Comparison of ENCODE assay signal across 14 cellular contexts in the genomic region with DNA sequence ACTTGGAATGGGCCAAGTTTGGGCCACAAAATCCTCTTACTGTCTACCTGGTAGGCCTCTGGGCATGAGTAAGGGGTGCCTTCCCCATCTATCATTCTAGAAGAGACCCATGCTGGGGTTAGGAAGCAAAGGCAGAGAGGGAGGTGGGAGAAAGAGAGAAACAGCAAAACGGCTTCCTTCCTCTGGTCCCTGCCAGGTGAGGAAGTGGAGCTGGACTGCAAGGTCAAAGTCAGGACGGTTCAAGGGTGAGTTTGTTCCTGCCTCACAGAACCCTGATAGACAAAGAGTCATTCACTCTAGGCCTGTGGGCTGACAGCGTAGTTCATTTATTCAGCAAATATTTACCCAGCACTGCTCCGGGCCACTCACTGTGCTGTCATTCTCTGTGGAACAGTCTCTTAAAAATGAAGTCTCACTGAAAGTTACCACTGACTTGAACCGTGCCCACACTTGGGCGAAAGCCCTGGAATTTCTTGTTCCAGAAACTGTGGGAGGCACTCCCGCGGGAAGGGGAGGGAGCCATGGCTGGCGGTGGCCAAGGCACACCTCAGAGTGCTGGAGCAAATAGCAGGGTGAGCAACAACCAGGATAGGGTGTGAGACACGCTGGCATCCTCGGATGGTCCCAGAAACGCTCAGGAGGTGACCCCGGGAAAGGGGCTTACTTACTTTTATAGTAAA. TPM values are rescaled to one million over a fixed set of nuclear protein-coding genes. Genes with fewer than 3 reads are reported as not detected.
DNase-seq lines count a peak whose midpoint lies in the region; ATAC-seq and TF ChIP-seq lines count a peak whose summit lies in the region.
"Had no signal": no experiment of that assay in that cellular context is flagged by ENCODE, and none has a peak within 500 bp of the region (broad histone marks: within the 10 kb centered on the region; RNA-seq: fewer than 3 reads in every experiment).

No MANE protein-coding gene starts in this region.

- H3K4me3 ChIP-seq in right lobe of liver (no peak overlapping the region), transverse colon (no peak overlapping the region)
- H3K4me3 ChIP-seq: tibial artery had no signal

- H3K36me3 ChIP-seq in right lobe of liver (no peaks in the 10 kb centered on the region), transverse colon (no peaks in the 10 kb centered on the region)
- H3K36me3 ChIP-seq: tibial artery had no signal

- H3K9me3 ChIP-seq in right lobe of liver: no peaks in the 10 kb centered on the region
- no peaks in the 10 kb centered on the region for H3K9me3 ChIP-seq in transverse colon
- H3K9me3 ChIP-seq: tibial artery had no signal

- peaks cover 0 to 30% (median 15%) of the 10 kb centered on the region in 4 donors for H3K4me1 ChIP-seq in right lobe of liver
- H3K4me1 ChIP-seq in transverse colon: peaks cover 0 to 4% (median 2%) of the 10 kb centered on the region in 4 donors
- H3K4me1 ChIP-seq: tibial artery had no signal

- H3K27ac ChIP-seq in right lobe of liver: peak overlapping the region; percentile 72 to 91 (median 79)
- H3K27ac ChIP-seq in transverse colon: peak overlapping the region; percentile 41 to 75 (median 55)
- H3K27ac ChIP-seq: tibial artery had no signal

- in situ Hi-C loops in transverse colon (cut with MboI; ENCODE audit: low pct_ligation_motif_present in 1 of 4, low pct_unique_long_range_greater_than_20kb in 1 of 4, low sequenced_read_pairs in 3 of 4): no loop called here

- no peak for TF ChIP-seq EP300 in transverse colon (IDR thresholded peaks at IDR 0.05; ENCODE audit: low read depth)

- intact Hi-C loops in right lobe of liver (cut with DNase I): no loop called here
- intact Hi-C loops in transverse colon (cut with DNase I; ENCODE audit: low total_unique reads): no loop called here

- TF ChIP-seq POLR2A in right lobe of liver (IDR thresholded peaks at IDR 0.05) (peak; percentile 21), transverse colon (IDR thresholded peaks at IDR 0.05) (no peak)

- ATAC-seq in right lobe of liver (peak; percentile 91 to 96 (median 92)), GM18870 (IDR thresholded peaks at IDR 0.05; ENCODE audit: unreplicated experiment) (no peak)

- TF ChIP-seq CTCF in right lobe of liver (IDR thresholded peaks at IDR 0.05): no peak
- TF ChIP-seq CTCF in transverse colon (IDR thresholded peaks at IDR 0.05): no peak

- DNase-seq in NCI-H146 (lab: John Stamatoyannopoulos, UW) (peak; percentile 14), NCI-H146 treated with DMSO at 0.1 percent for 48 hours (lab: John Stamatoyannopoulos, UW; ENCODE audit: unreplicated experiment) (no peak), astrocyte of the hippocampus (ENCODE audit: low read depth, low spot score) (peak; percentile 13), right lobe of liver (peak; percentile 81 to 89 (median 88)), transverse colon (peak; percentile 70), NCI-H1092 (lab: John Stamatoyannopoulos, UW) (no peak), AG08395 (ENCODE audit: low spot score) (no peak)
- DNase-seq: activated B cell treated with CpG ODN at 0.5 μM for 24 hours; CD4-positive, alpha-beta memory T cell; NCI-H2171; SW 1271; tibial artery had no signal

- H3K27me3 ChIP-seq in right lobe of liver (no peaks in the 10 kb centered on the region), transverse colon (no peaks in the 10 kb centered on the region)

- WGBS in right lobe of liver (ENCODE audit: insufficient coverage, low coverage, low lambda C conversion rate, missing lambda C conversion rate): 23% methylated on average over 12 of the region's 13 CpGs
- WGBS in transverse colon (ENCODE audit: low coverage in 1 of 2), 2 donors: 36 to 60% methylated on average over 2 to 13 of the region's 13 CpGs

RNA-seq across cellular contexts. Expression of gene ECHDC3, which starts 26.2 kb away (rescaled TPM):
- 100 to 1,000 TPM in 5 of 6 experiments, 10 to 100 TPM in 1; 85.0 to 304 (median 130) TPM for total RNA-seq in right lobe of liver
- total RNA-seq in transverse colon: 1 to 10 TPM in 3 of 4 donors, under 1 TPM in 1; 0.75 to 5.7 (median 4.0) TPM
- total RNA-seq: A172 had no signal

Comparison
In these comparisons a context has a peak if more than half of its experiments do, and no peak if none do; other contexts are left out.
1. DNase-seq: peak in NCI-H146 (single experiment), astrocyte of the hippocampus (single experiment), right lobe of liver (3 of 3) and transverse colon (single experiment); none in NCI-H146 treated with DMSO at 0.1 percent for 48 hours (single experiment), NCI-H1092 (single experiment) and AG08395 (single experiment).
2. RNA of gene ECHDC3, which starts 26.2 kb away (total RNA-seq): 85.0 to 304 TPM in right lobe of liver; 0.75 to 5.7 TPM in transverse colon; every median in the first group is over 10 times any median in the second.